Comparison of ENCODE assay signal across 29 cellular contexts in genomic region chr9:133946840-133947486, GRCh38. TPM values are rescaled to one million over a fixed set of nuclear protein-coding genes. Genes with fewer than 3 reads are reported as not detected.
A peak's percentile ranks its signal among the peaks of the same experiment; 100 is the strongest.
DNase-seq lines count a peak whose midpoint lies in the region; ATAC-seq and TF ChIP-seq lines count a peak whose summit lies in the region.
"Had no signal": no experiment of that assay in that cellular context is flagged by ENCODE, and none has a peak within 500 bp of the region (broad histone marks: within the 10 kb centered on the region; RNA-seq: fewer than 3 reads in every experiment).

No MANE protein-coding gene starts in this region.

- H3K4me3 Mint-ChIP-seq in memory B cell = peak overlapping the region; percentile 79
- H3K4me3 Mint-ChIP-seq: activated CD4-positive, alpha-beta T cell treated with anti-CD3 and anti-CD28 coated beads, Interleukin-2, amount 10 ng/mL, durations not matched to agents 7 days and 5 days; activated naive CD8-positive, alpha-beta T cell treated with anti-CD3 and anti-CD28 coated beads, Interleukin-2, amount 50 U/mL, for 24 hours; H9; immature natural killer cell; natural killer cell; T-helper 2 cell treated with Interferon-gamma antibody and Interleukin-4, amounts not matched to agents 5 μg/mL and 100 μg/mL, for 36 hours had no signal

- no peak for TF ChIP-seq EP300 in sigmoid colon (IDR thresholded peaks at IDR 0.05)

- 91% methylated on average over 18 of the region's 18 CpGs for WGBS in sigmoid colon, 2 donors

- H3K36me3 ChIP-seq in RWPE2 (ENCODE audit: low read depth) = peaks cover 5% of the 10 kb centered on the region
- no peaks in the 10 kb centered on the region for H3K36me3 ChIP-seq in sigmoid colon
- H3K36me3 ChIP-seq: gastroesophageal sphincter, ovary had no signal

- H3K9me3 ChIP-seq in RWPE2 (ENCODE audit: severe bottlenecking) = no peaks in the 10 kb centered on the region
- no peaks in the 10 kb centered on the region for H3K9me3 ChIP-seq in sigmoid colon
- H3K9me3 ChIP-seq: gastroesophageal sphincter, ovary had no signal

- DNase-seq in GM12865 (ENCODE audit: low read depth) (no peak), RWPE2 (ENCODE audit: low spot score) (no peak), memory B cell (ENCODE audit: low spot score in 2 of 2) (no peak), sigmoid colon (peak; percentile 52), KBM-7 (no peak)
- DNase-seq: activated CD4-positive, alpha-beta T cell treated with anti-CD3 and anti-CD28 coated beads, Interleukin-2, amount 10 ng/mL, durations not matched to agents 7 days and 5 days; activated naive CD8-positive, alpha-beta T cell treated with anti-CD3 and anti-CD28 coated beads, Interleukin-2, amount 50 U/mL, for 24 hours; activated T-cell treated with anti-CD3 and anti-CD28 coated beads, Interleukin-2, amount 50 U/mL, for 48 hours; cerebellar nuclear complex; DND-41; H9; hippocampal formation; immature natural killer cell; KG1; midbrain; natural killer cell; NCI-H1436 treated with DMSO at 0.1 percent for 48 hours; NCI-H82; stimulated activated CD4-positive, alpha-beta T cell treated with anti-CD3 and anti-CD28 coated beads, Interleukin-2, amount 100 ng/mL, for 48 hours had no signal

- no peaks in the 10 kb centered on the region for H3K9me3 Mint-ChIP-seq in memory B cell
- H3K9me3 Mint-ChIP-seq: activated CD4-positive, alpha-beta T cell treated with anti-CD3 and anti-CD28 coated beads, Interleukin-2, amount 10 ng/mL, durations not matched to agents 7 days and 5 days; activated naive CD8-positive, alpha-beta T cell treated with anti-CD3 and anti-CD28 coated beads, Interleukin-2, amount 50 U/mL, for 24 hours; H9; immature natural killer cell; natural killer cell; T-helper 2 cell treated with Interferon-gamma antibody and Interleukin-4, amounts not matched to agents 5 μg/mL and 100 μg/mL, for 36 hours had no signal

- H3K4me1 ChIP-seq in RWPE2 (ENCODE audit: insufficient read depth, poor library complexity, severe bottlenecking) (peaks cover 17% of the 10 kb centered on the region), sigmoid colon (peaks cover 0 to 8% (median 2%) of the 10 kb centered on the region in 4 donors)

- peaks cover 42% of the 10 kb centered on the region for H3K4me1 Mint-ChIP-seq in memory B cell
- H3K4me1 Mint-ChIP-seq: activated CD4-positive, alpha-beta T cell treated with anti-CD3 and anti-CD28 coated beads, Interleukin-2, amount 10 ng/mL, durations not matched to agents 7 days and 5 days; immature natural killer cell; natural killer cell had no signal

- intact Hi-C loops in sigmoid colon (cut with DNase I) = no loop called here

- TF ChIP-seq POLR2A in sigmoid colon (IDR thresholded peaks at IDR 0.05) (no peak), GM18505 (IDR thresholded peaks at IDR 0.05; ENCODE audit: borderline replicate concordance, extremely low read depth, insufficient read depth, insufficient read length) (no peak)

- peak overlapping the region; percentile 98 for H3K27ac Mint-ChIP-seq in memory B cell
- H3K27ac Mint-ChIP-seq: activated CD4-positive, alpha-beta T cell treated with anti-CD3 and anti-CD28 coated beads, Interleukin-2, amount 10 ng/mL, durations not matched to agents 7 days and 5 days; activated naive CD8-positive, alpha-beta T cell treated with anti-CD3 and anti-CD28 coated beads, Interleukin-2, amount 50 U/mL, for 24 hours; immature natural killer cell; natural killer cell; T-helper 2 cell treated with Interferon-gamma antibody and Interleukin-4, amounts not matched to agents 5 μg/mL and 100 μg/mL, for 36 hours had no signal

- in situ Hi-C loops in KBM-7 (cut with MboI; ENCODE audit: low pct_unique_long_range_greater_than_20kb, low sequenced_read_pairs) = no loop called here

- no peaks in the 10 kb centered on the region for H3K27me3 Mint-ChIP-seq in memory B cell
- H3K27me3 Mint-ChIP-seq: activated CD4-positive, alpha-beta T cell treated with anti-CD3 and anti-CD28 coated beads, Interleukin-2, amount 10 ng/mL, durations not matched to agents 7 days and 5 days; activated naive CD8-positive, alpha-beta T cell treated with anti-CD3 and anti-CD28 coated beads, Interleukin-2, amount 50 U/mL, for 24 hours had no signal

- no peak for ATAC-seq in RWPE2 (ENCODE audit: low read depth)
- ATAC-seq in memory B cell (ENCODE audit: low read depth) = no peak
- ATAC-seq in GM19328 (IDR thresholded peaks at IDR 0.05; ENCODE audit: unreplicated experiment) = no peak
- no peak for ATAC-seq in GM18505 (IDR thresholded peaks at IDR 0.05; ENCODE audit: unreplicated experiment)
- ATAC-seq in HG02884 (IDR thresholded peaks at IDR 0.05; ENCODE audit: unreplicated experiment) = no peak
- ATAC-seq: activated naive CD8-positive, alpha-beta T cell treated with anti-CD3 and anti-CD28 coated beads, Interleukin-2, amount 50 U/mL, for 24 hours; gastroesophageal sphincter; natural killer cell; right cardiac atrium; SK-N-SH treated with all-trans-retinoic acid at 6 μM for 48 hours had no signal

- H3K4me3 ChIP-seq in GM12865 (ENCODE audit: low read depth, low read length) = peak overlapping the region; percentile 27
- no peak overlapping the region for H3K4me3 ChIP-seq in RWPE2 (ENCODE audit: severe bottlenecking)
- H3K4me3 ChIP-seq in sigmoid colon = no peak overlapping the region
- H3K4me3 ChIP-seq: dorsolateral prefrontal cortex, gastroesophageal sphincter, ovary had no signal

- no peak for TF ChIP-seq CTCF in GM12865 (IDR thresholded peaks at IDR 0.05; ENCODE audit: insufficient read depth, low read depth, low read length, missing control alignments)
- no peak for TF ChIP-seq CTCF in RWPE2 (IDR thresholded peaks at IDR 0.05; ENCODE audit: poor library complexity, severe bottlenecking)
- TF ChIP-seq CTCF in sigmoid colon (IDR thresholded peaks at IDR 0.05) = no peak

- H3K27me3 ChIP-seq in RWPE2 (ENCODE audit: insufficient read depth, poor library complexity, severe bottlenecking) = no peaks in the 10 kb centered on the region
- H3K27me3 ChIP-seq in sigmoid colon = no peaks in the 10 kb centered on the region
- H3K27me3 ChIP-seq: dorsolateral prefrontal cortex, gastroesophageal sphincter, ovary had no signal

- peak overlapping the region; percentile 91 for H3K27ac ChIP-seq in RWPE2 (ENCODE audit: poor library complexity, severe bottlenecking)
- no peak overlapping the region for H3K27ac ChIP-seq in sigmoid colon
- H3K27ac ChIP-seq: C4-2B, gastroesophageal sphincter, ovary had no signal

- H3K36me3 Mint-ChIP-seq in memory B cell = peaks cover 2% of the 10 kb centered on the region
- H3K36me3 Mint-ChIP-seq: immature natural killer cell, natural killer cell had no signal

RNA-seq across cellular contexts. Expression of gene VAV2, which starts 45.2 kb away (rescaled TPM):
- 1 to 10 TPM; 3.8 to 7.2 (median 6.6) TPM for total RNA-seq in sigmoid colon
- polyA plus RNA-seq in sigmoid colon = 10 to 100 TPM; 14.4 to 23.3 (median 18.5) TPM
